27 cellular contexts compared by ENCODE assay signal in genomic region chr22:49922926-49923325, GRCh38. TPM values are rescaled to one million over a fixed set of nuclear protein-coding genes. Genes with fewer than 3 reads are reported as not detected.
DNase-seq lines count a peak whose midpoint lies in the region; ATAC-seq and TF ChIP-seq lines count a peak whose summit lies in the region.
"Had no signal": no experiment of that assay in that cellular context is flagged by ENCODE, and none has a peak within 500 bp of the region (broad histone marks: within the 10 kb centered on the region; RNA-seq: fewer than 3 reads in every experiment).

No MANE protein-coding gene starts in this region.

- H3K18ac ChIP-seq in neuronal stem cell (ENCODE audit: low read length) = no peak overlapping the region

- no peak overlapping the region for H2BK5ac ChIP-seq in neuronal stem cell (ENCODE audit: low read length)

- ATAC-seq in T-helper 17 cell (no peak), HG02798 (IDR thresholded peaks at IDR 0.05; ENCODE audit: poor library complexity, unreplicated experiment) (no peak), natural killer cell (no peak)
- ATAC-seq: activated CD4-positive, alpha-beta T cell treated with anti-CD3 and anti-CD28 coated beads for 36 hours; GM23338; sciatic nerve had no signal

- H3K4me3 Mint-ChIP-seq in T-helper 17 cell = no peak overlapping the region
- H3K4me3 Mint-ChIP-seq in natural killer cell = no peak overlapping the region
- no peak overlapping the region for H3K4me3 Mint-ChIP-seq in Calu3 (ENCODE audit: low read depth, unreplicated experiment)
- H3K4me3 Mint-ChIP-seq: activated CD4-positive, alpha-beta T cell treated with anti-CD3 and anti-CD28 coated beads for 36 hours; activated naive CD8-positive, alpha-beta T cell treated with anti-CD3 and anti-CD28 coated beads for 36 hours; GM23338 had no signal

- H3K27ac ChIP-seq in BLaER1 (peak overlapping the region; percentile 91), HL-60 (replicated peaks) (peak overlapping the region; percentile 74), neuronal stem cell (replicated peaks; ENCODE audit: low read length) (no peak overlapping the region)
- H3K27ac ChIP-seq: ascending aorta, KMS-11, neutrophil, tibial artery had no signal

- H2AK5ac ChIP-seq in neuronal stem cell (ENCODE audit: low read depth, low read length) = peak overlapping the region; percentile 31

- no peak overlapping the region for H3K23ac ChIP-seq in neuronal stem cell (ENCODE audit: low read depth, low read length, poor library complexity)

- H3K9me3 ChIP-seq in BLaER1 (no peaks in the 10 kb centered on the region), T-helper 17 cell (ENCODE audit: control insufficient read depth, low read length, poor library complexity, severe bottlenecking) (no peaks in the 10 kb centered on the region), neuronal stem cell (replicated peaks in 1 of 2; ENCODE audit: control insufficient read depth in 2 of 2, insufficient read depth in 1 of 2, low read depth in 1 of 2, low read length in 2 of 2) (peaks cover 0 to 3% of the 10 kb centered on the region in 2 donors)
- H3K9me3 ChIP-seq: ascending aorta, neutrophil, tibial artery had no signal

- no peak for TF ChIP-seq CTCF in HL-60 (IDR thresholded peaks at IDR 0.05; ENCODE audit: insufficient read depth, low read length)
- no peak for TF ChIP-seq CTCF in natural killer cell (IDR thresholded peaks at IDR 0.05)
- no peak for TF ChIP-seq CTCF in Calu3 (IDR thresholded peaks at IDR 0.05; ENCODE audit: unreplicated experiment)

- no peak overlapping the region for H4K91ac ChIP-seq in neuronal stem cell (ENCODE audit: low read depth, low read length, poor library complexity)

- intact Hi-C loops in natural killer cell (cut with micrococcal nuclease) = no loop called here
- intact Hi-C loops in Calu3 (cut with micrococcal nuclease; ENCODE audit: unreplicated experiment) = no loop called here

- no peak overlapping the region for H2BK15ac ChIP-seq in neuronal stem cell (ENCODE audit: low read length)

- DNase-seq in HL-60 (ENCODE audit: low read depth in 1 of 2, low spot score in 1 of 2) (no peak), T-helper 17 cell (no peak), neuronal stem cell (ENCODE audit: low spot score) (no peak), natural killer cell (no peak), Calu3 (no peak)
- DNase-seq: activated gamma-delta T cell; C1 segment of cervical spinal cord; DND-41; effector CD4-positive, alpha-beta T cell; mesenchymal stem cell; MM.1S; NCI-H1930; NCI-H2171 treated with DMSO at 0.1 percent for 48 hours; NCI-H510A treated with DMSO at 0.1 percent for 48 hours; Right ventricle myocardium superior; stimulated activated CD4-positive, alpha-beta T cell treated with anti-CD3 and anti-CD28 coated beads, Interleukin-12 subunit alpha, Interleukin-12 subunit beta, amount 100 ng/mL, for 4 hours; stimulated activated CD4-positive, alpha-beta T cell treated with anti-CD3 and anti-CD28 coated beads, Interleukin-2, amount 100 ng/mL, for 48 hours; tibial artery had no signal

- H3K14ac ChIP-seq in neuronal stem cell (ENCODE audit: low read length) = no peak overlapping the region

- no peak overlapping the region for H2AFZ ChIP-seq in neuronal stem cell (ENCODE audit: low read length)
- H2AFZ ChIP-seq: GM23338 had no signal

- no CpG with 5 or more reads among the region's 25 CpGs for WGBS in neuronal stem cell (ENCODE audit: extremely low coverage in 2 of 2, insufficient read length in 2 of 2, insufficient replicate concordance in 1 of 2), 2 donors

- no peaks in the 10 kb centered on the region for H4K20me1 ChIP-seq in BLaER1

- H3K27ac Mint-ChIP-seq in T-helper 17 cell (peak overlapping the region; percentile 99), natural killer cell (no peak overlapping the region), Calu3 (ENCODE audit: unreplicated experiment) (no peak overlapping the region)
- H3K27ac Mint-ChIP-seq: GM23338 had no signal

- no peak overlapping the region for H2BK12ac ChIP-seq in neuronal stem cell (ENCODE audit: low read length)

- H3K4ac ChIP-seq in neuronal stem cell (ENCODE audit: low read length) = no peak overlapping the region

- H3K9me3 Mint-ChIP-seq in natural killer cell = no peaks in the 10 kb centered on the region
- H3K9me3 Mint-ChIP-seq in Calu3 (ENCODE audit: low read depth, unreplicated experiment) = no peaks in the 10 kb centered on the region
- H3K9me3 Mint-ChIP-seq: activated naive CD8-positive, alpha-beta T cell treated with anti-CD3 and anti-CD28 coated beads for 36 hours; GM23338 had no signal

- H3K4me2 ChIP-seq in BLaER1 = peak overlapping the region; percentile 89
- H3K4me2 ChIP-seq in neuronal stem cell (ENCODE audit: insufficient read depth, low read length, poor library complexity, severe bottlenecking) = no peak overlapping the region
- H3K4me2 ChIP-seq: GM23338, KMS-11 had no signal

- H3K36me3 Mint-ChIP-seq in T-helper 17 cell (ENCODE audit: low read depth) = peaks cover 3% of the 10 kb centered on the region
- H3K36me3 Mint-ChIP-seq in natural killer cell = no peaks in the 10 kb centered on the region
- H3K36me3 Mint-ChIP-seq in Calu3 (ENCODE audit: insufficient read depth, unreplicated experiment) = peaks cover 62% of the 10 kb centered on the region

- BruUV-seq in Calu3 (replicated peaks; lab: Mats Ljungman, UMichigan) = no TSS peak

- H3K27me3 Mint-ChIP-seq in T-helper 17 cell (no peaks in the 10 kb centered on the region), natural killer cell (ENCODE audit: low read depth in 2 of 2) (no peaks in the 10 kb centered on the region), Calu3 (ENCODE audit: unreplicated experiment) (no peaks in the 10 kb centered on the region)
- H3K27me3 Mint-ChIP-seq: activated CD4-positive, alpha-beta T cell treated with anti-CD3 and anti-CD28 coated beads for 36 hours; activated naive CD8-positive, alpha-beta T cell treated with anti-CD3 and anti-CD28 coated beads for 36 hours had no signal

- H3K9ac ChIP-seq in BLaER1 (peak overlapping the region; percentile 78), neuronal stem cell (ENCODE audit: low read depth, low read length, poor library complexity) (peak overlapping the region; percentile 17)
- H3K9ac ChIP-seq: KMS-11 had no signal

- H3K79me1 ChIP-seq in neuronal stem cell (ENCODE audit: low read depth, low read length) = peaks cover 2% of the 10 kb centered on the region

- H3K4me1 Mint-ChIP-seq in T-helper 17 cell (peaks cover 20% of the 10 kb centered on the region), natural killer cell (peaks cover 14 to 31% of the 10 kb centered on the region in 2 donors), Calu3 (ENCODE audit: low read depth, unreplicated experiment) (no peaks in the 10 kb centered on the region)

- H3K36me3 ChIP-seq in BLaER1 (peaks cover 17% of the 10 kb centered on the region), neuronal stem cell (replicated peaks in 1 of 2; ENCODE audit: control insufficient read depth in 2 of 2, insufficient read depth in 2 of 2, low read length in 2 of 2) (peaks cover 18% of the 10 kb centered on the region in 2 donors)

- H3K4me3 ChIP-seq in BLaER1 (peak overlapping the region; percentile 31; the same call in 1 of the 2 replicates), HL-60 (replicated peaks; ENCODE audit: insufficient read depth, low read length) (no peak overlapping the region), neuronal stem cell (ENCODE audit: low read length in 2 of 2) (no peak overlapping the region)
- H3K4me3 ChIP-seq: ascending aorta, GM23338, tibial artery had no signal

- no peaks in the 10 kb centered on the region for H3K27me3 ChIP-seq in BLaER1
- no peaks in the 10 kb centered on the region for H3K27me3 ChIP-seq in HL-60 (ENCODE audit: insufficient read depth, poor library complexity, severe bottlenecking)
- no peaks in the 10 kb centered on the region for H3K27me3 ChIP-seq in neuronal stem cell (ENCODE audit: control insufficient read depth in 3 of 3, insufficient read depth in 3 of 3, low read depth in 1 of 3, low read length in 3 of 3)
- H3K27me3 ChIP-seq: ascending aorta, neutrophil, tibial artery had no signal

- no peak overlapping the region for H2BK120ac ChIP-seq in neuronal stem cell (ENCODE audit: low read depth, low read length)

- H4K8ac ChIP-seq in neuronal stem cell (ENCODE audit: low read depth, low read length) = no peak overlapping the region

- H3K4me1 ChIP-seq in BLaER1 = peaks cover 87% of the 10 kb centered on the region
- peaks cover 7 to 11% of the 10 kb centered on the region in 2 donors for H3K4me1 ChIP-seq in neuronal stem cell (ENCODE audit: control insufficient read depth in 2 of 2, insufficient read depth in 1 of 2, low read depth in 1 of 2, low read length in 2 of 2)

- CTCF ChIA-PET in Calu3 (lab: Charles Lee) = no interaction called here

RNA-seq across cellular contexts. Expression of gene CRELD2, which starts 4.5 kb away (rescaled TPM):
- 10 to 100 TPM; 28.1 to 36.7 TPM for total RNA-seq in T-helper 17 cell
- polyA plus RNA-seq in neuronal stem cell (2013, experiment 1 of 2) = 12.6 TPM
- polyA plus RNA-seq in neuronal stem cell (2013, experiment 2 of 2) = 12.2 TPM
- total RNA-seq in natural killer cell = 10 to 100 TPM; 45.1 to 69.8 (median 48.5) TPM
- total RNA-seq in Calu3 (2022) = 57.8 and 64.6 TPM in 2 replicates

RNA-seq across cellular contexts. Expression of gene ALG12, which starts 4.7 kb away (rescaled TPM):
- total RNA-seq in T-helper 17 cell (10 to 100 TPM; 13.7 to 15.4 TPM), natural killer cell (10 to 100 TPM; 17.2 to 22.7 (median 19.2) TPM), Calu3 (2022) (25.4 and 27.0 TPM in 2 replicates)
- polyA plus RNA-seq in neuronal stem cell (2013, experiment 1 of 2) = 9.3 TPM
- polyA plus RNA-seq in neuronal stem cell (2013, experiment 2 of 2) = 9.1 TPM

RNA-seq across cellular contexts. Expression of gene PIM3, which starts 37.6 kb away (rescaled TPM):
- total RNA-seq in T-helper 17 cell = 100 to 1,000 TPM; 227 to 241 TPM
- 38.0 TPM for polyA plus RNA-seq in neuronal stem cell (2013, experiment 1 of 2)
- polyA plus RNA-seq in neuronal stem cell (2013, experiment 2 of 2) = 37.0 TPM
- 100 to 1,000 TPM; 107 to 130 (median 129) TPM for total RNA-seq in natural killer cell
- total RNA-seq in Calu3 (2022) = 86.3 and 97.3 TPM in 2 replicates
